16 cellular contexts compared by ENCODE assay signal in the genomic region with DNA sequence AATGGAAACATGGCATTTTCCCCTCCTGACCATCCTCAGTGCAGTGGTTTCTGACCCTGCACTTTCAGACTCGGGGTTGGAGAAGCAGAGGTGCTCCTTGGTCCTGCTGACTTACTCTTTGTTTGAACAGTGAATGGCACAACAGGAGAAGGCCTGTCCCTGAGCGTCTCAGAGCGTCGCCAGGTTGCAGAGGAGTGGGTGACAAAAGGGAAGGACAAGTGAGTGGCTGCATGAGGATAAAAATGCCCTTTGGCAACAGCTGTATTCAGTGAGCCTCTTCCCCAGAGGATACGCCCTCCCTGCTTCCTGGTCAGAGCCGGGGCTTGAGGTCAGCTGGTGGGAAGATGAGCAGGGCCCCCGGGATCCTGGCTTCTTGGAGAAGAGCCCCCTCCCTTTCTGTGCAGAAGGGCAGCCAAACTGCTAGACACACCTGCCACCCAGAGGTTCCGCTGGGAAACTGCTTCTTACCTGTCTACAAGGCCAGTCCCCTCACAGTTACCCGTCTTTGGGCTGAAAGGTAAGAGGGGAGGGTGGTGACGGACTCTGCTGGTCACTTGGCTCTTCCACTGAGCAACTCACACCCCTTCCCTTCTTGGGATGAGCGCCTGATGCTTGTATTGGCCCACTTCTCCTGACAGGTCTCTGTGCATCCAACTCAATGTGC. TPM values are rescaled to one million over a fixed set of nuclear protein-coding genes. Genes with fewer than 3 reads are reported as not detected.
DNase-seq lines count a peak whose midpoint lies in the region; FAIRE-seq and TF ChIP-seq lines count a peak whose summit lies in the region.
"Had no signal": no experiment of that assay in that cellular context is flagged by ENCODE, and none has a peak within 500 bp of the region (broad histone marks: within the 10 kb centered on the region; RNA-seq: fewer than 3 reads in every experiment).

No MANE protein-coding gene starts in this region.

- TF ChIP-seq CTCF in GM12864 (IDR thresholded peaks at IDR 0.05; ENCODE audit: low read depth, low read length, missing control alignments) (peak; percentile 6), LNCaP clone FGC (IDR thresholded peaks at IDR 0.05; ENCODE audit: control insufficient read depth, extremely low read depth, insufficient read depth) (0 out of 2 replicates have a peak, but pooled peaks have one; percentile 5), liver (IDR thresholded peaks at IDR 0.05; ENCODE audit: low read depth, low read length, missing input control) (no peak), transverse colon (IDR thresholded peaks at IDR 0.05) (no peak), kidney (IDR thresholded peaks at IDR 0.05; ENCODE audit: borderline replicate concordance, extremely low read depth, insufficient read depth) (no peak)

- H3K4me1 ChIP-seq in SJCRH30, result no peaks in the 10 kb centered on the region; the same call in 1 of the 2 replicates
- no peaks in the 10 kb centered on the region for H3K4me1 ChIP-seq in liver (ENCODE audit: control insufficient read depth in 4 of 4, insufficient read depth in 4 of 4, low read length in 3 of 4)
- no peaks in the 10 kb centered on the region for H3K4me1 ChIP-seq in transverse colon
- H3K4me1 ChIP-seq in kidney (ENCODE audit: control insufficient read depth in 1 of 2, insufficient read depth in 1 of 2, low read depth in 1 of 2, low read length in 2 of 2), result no peaks in the 10 kb centered on the region

- FAIRE-seq in kidney (lab: Jason Lieb, UNC), result no peak

- H3K36me3 ChIP-seq in SJCRH30, result no peaks in the 10 kb centered on the region
- H3K36me3 ChIP-seq in liver (ENCODE audit: control insufficient read depth in 4 of 4, insufficient read depth in 3 of 4, low read depth in 1 of 4, low read length in 3 of 4), result peaks cover 2 to 15% (median 5%) of the 10 kb centered on the region in 4 donors
- no peaks in the 10 kb centered on the region for H3K36me3 ChIP-seq in transverse colon
- peaks cover 5 to 32% of the 10 kb centered on the region in 2 donors for H3K36me3 ChIP-seq in kidney (ENCODE audit: control insufficient read depth in 1 of 2, insufficient read depth in 2 of 2, low read length in 2 of 2)
- H3K36me3 ChIP-seq: thoracic aorta had no signal

- no peak for TF ChIP-seq EP300 in transverse colon (IDR thresholded peaks at IDR 0.05; ENCODE audit: low read depth)

- in situ Hi-C loops in transverse colon (cut with MboI; ENCODE audit: low pct_ligation_motif_present in 1 of 4, low pct_unique_long_range_greater_than_20kb in 1 of 4, low sequenced_read_pairs in 3 of 4), result no loop called here

- H3K9me3 ChIP-seq in SJCRH30 (replicated peaks) (no peaks in the 10 kb centered on the region), liver (ENCODE audit: control insufficient read depth in 4 of 4, low read length in 3 of 4) (no peaks in the 10 kb centered on the region), transverse colon (no peaks in the 10 kb centered on the region), kidney (ENCODE audit: control insufficient read depth in 1 of 2, low read length in 2 of 2) (no peaks in the 10 kb centered on the region)
- H3K9me3 ChIP-seq: thoracic aorta had no signal

- H3K27me3 ChIP-seq in SJCRH30, result no peaks in the 10 kb centered on the region
- no peaks in the 10 kb centered on the region for H3K27me3 ChIP-seq in liver (ENCODE audit: control insufficient read depth in 4 of 4, insufficient read depth in 4 of 4, low read length in 3 of 4)
- H3K27me3 ChIP-seq in transverse colon, result no peaks in the 10 kb centered on the region

- TF ChIP-seq POLR2A in transverse colon (IDR thresholded peaks at IDR 0.05), result no peak

- peak; percentile 34 to 50 for TF ChIP-seq RAD21 in liver (IDR thresholded peaks at IDR 0.05)

- WGBS in liver, result 78% methylated on average over 11 of the region's 11 CpGs
- WGBS in transverse colon (ENCODE audit: low coverage in 1 of 2), 2 donors, result 75 to 86% methylated on average over 3 to 11 of the region's 11 CpGs

- H3K27ac ChIP-seq in SJCRH30, result no peak overlapping the region
- H3K27ac ChIP-seq in liver (ENCODE audit: low read depth in 1 of 2, low read length in 2 of 2), result no peak overlapping the region
- no peak overlapping the region for H3K27ac ChIP-seq in transverse colon
- H3K27ac ChIP-seq in kidney (ENCODE audit: low read depth in 2 of 2, low read length in 2 of 2), result no peak overlapping the region
- H3K27ac ChIP-seq: coronary artery, RWPE1, thoracic aorta had no signal

- intact Hi-C loops in transverse colon (cut with DNase I; ENCODE audit: low total_unique reads) (no loop called here), kidney (cut with DNase I) (no loop called here)

- H3K9ac ChIP-seq in liver (ENCODE audit: low read depth in 1 of 2, low read length in 2 of 2), result no peak overlapping the region
- no peak overlapping the region for H3K9ac ChIP-seq in kidney (ENCODE audit: low read length in 2 of 2)

- no peak overlapping the region for H3K4me3 ChIP-seq in GM12864 (ENCODE audit: low read depth, low read length)
- no peak overlapping the region for H3K4me3 ChIP-seq in LNCaP clone FGC (ENCODE audit: low read depth, low read length)
- H3K4me3 ChIP-seq in SJCRH30, result no peak overlapping the region
- no peak overlapping the region for H3K4me3 ChIP-seq in liver (ENCODE audit: low read depth in 1 of 3, low read length in 3 of 3)
- H3K4me3 ChIP-seq in transverse colon, result no peak overlapping the region
- no peak overlapping the region for H3K4me3 ChIP-seq in kidney (ENCODE audit: low read length in 2 of 2)
- H3K4me3 ChIP-seq: coronary artery, smooth muscle cell, thoracic aorta had no signal

- DNase-seq in GM12864 (ENCODE audit: low read depth) (no peak), LNCaP clone FGC (ENCODE audit: low read depth) (no peak), SJCRH30 (peak; percentile 20 to 30), NOMO-1 treated with dmso at 0.1 percent for 144 hours (lab: John Stamatoyannopoulos, UW; ENCODE audit: unreplicated experiment) (no peak), transverse colon (no peak), kidney (no peak)
- DNase-seq in activated CD4-positive, alpha-beta T cell treated with anti-CD3 and anti-CD28 coated beads, Interleukin-2, amount 50 U/mL, for 48 hours, result no peak
- DNase-seq: GOT3, left ventricle myocardium superior, NCI-H1436 treated with DMSO at 0.1 percent for 48 hours, T1000 had no signal

TF ChIP-seq in liver, 16 proteins besides CTCF, POLR2A, EP300 and RAD21:
- TF ChIP-seq, protein P1, sequence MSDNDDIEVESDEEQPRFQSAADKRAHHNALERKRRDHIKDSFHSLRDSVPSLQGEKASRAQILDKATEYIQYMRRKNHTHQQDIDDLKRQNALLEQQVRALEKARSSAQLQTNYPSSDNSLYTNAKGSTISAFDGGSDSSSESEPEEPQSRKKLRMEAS (IDR thresholded peaks at IDR 0.05), result no peak
- no peak for TF ChIP-seq HNF4A (conservative IDR thresholded peaks at IDR 0.05)

RNA-seq across cellular contexts. Expression of a gene that starts 16.6 kb away (rescaled TPM):
- 1.7 and 3.1 TPM in 2 replicates for total RNA-seq in SJCRH30 (2014; rRNA removed; shearing (Covaris generic))
- total RNA-seq in liver (10 to 100 TPM; 17.2 to 47.3 TPM), transverse colon (10 to 100 TPM in 2 of 4 donors, 1 to 10 TPM in 1, not detected in 1; 9.6 to 94.5 (median 11.4) TPM), kidney (15.7 TPM)
- polyA plus RNA-seq in liver (10 to 100 TPM in 1 of 2 donors, 1 to 10 TPM in 1; 8.5 to 14.7 TPM), kidney (ENCODE audit: insufficient read depth, low read depth, low replicate concordance) (69.4 TPM)

RNA-seq across cellular contexts. Expression of a gene that starts 33.0 kb away (rescaled TPM):
- 303 and 305 TPM in 2 replicates for total RNA-seq in SJCRH30 (2014; rRNA removed; shearing (Covaris generic))
- total RNA-seq in liver, result 100 to 1,000 TPM in 1 of 2 donors, 10 to 100 TPM in 1; 63.2 to 108 TPM
- 10 to 100 TPM; 23.1 to 31.4 TPM for polyA plus RNA-seq in liver
- 10 to 100 TPM; 29.5 to 84.0 (median 65.8) TPM for total RNA-seq in transverse colon
- 152 TPM for total RNA-seq in kidney
- 72.3 TPM for polyA plus RNA-seq in kidney (ENCODE audit: insufficient read depth, low read depth, low replicate concordance)

Comparison
In these comparisons a context has a peak if more than half of its experiments do, and no peak if none do; other contexts are left out.
1. DNase-seq: peak in SJCRH30 (2 of 2); none in GM12864 (single experiment), LNCaP clone FGC (single experiment), activated CD4-positive, alpha-beta T cell treated with anti-CD3 and anti-CD28 coated beads, Interleukin-2, amount 50 U/mL, for 48 hours (0 of 2), NOMO-1 treated with dmso at 0.1 percent for 144 hours (single experiment), transverse colon (single experiment) and kidney (single experiment).
2. CTCF ChIP-seq: peak in GM12864 (single experiment) and LNCaP clone FGC (single experiment); none in liver (single experiment), transverse colon (0 of 5) and kidney (single experiment).